In genomic region chr3:110343376-110343775, GRCh38 we compare ENCODE assay signal across 14 cellular contexts.
DNase-seq lines count a peak whose midpoint lies in the region; ATAC-seq and TF ChIP-seq lines count a peak whose summit lies in the region.
"Had no signal": no experiment of that assay in that cellular context is flagged by ENCODE, and none has a peak within 500 bp of the region (broad histone marks: within the 10 kb centered on the region; RNA-seq: fewer than 3 reads in every experiment).

No MANE protein-coding gene starts in this region.

- H3K36me3 ChIP-seq in mesenchymal stem cell (ENCODE audit: control insufficient read depth in 1 of 2, insufficient read depth in 2 of 2, low read depth in 1 of 2, low read length in 2 of 2), result no peaks in the 10 kb centered on the region
- H3K36me3 ChIP-seq: BLaER1 treated with 17β-estradiol and CSF1 and Interleukin-3, amounts not matched to agents 10 nM and 100 nM; upper lobe of right lung had no signal

- H3K27me3 ChIP-seq in mesenchymal stem cell (ENCODE audit: control insufficient read depth in 1 of 2, insufficient read depth in 1 of 2, low read length in 2 of 2), result no peaks in the 10 kb centered on the region
- H3K27me3 ChIP-seq: BLaER1 treated with 17β-estradiol and CSF1 and Interleukin-3, amounts not matched to agents 10 nM and 100 nM; upper lobe of right lung had no signal

- no peak overlapping the region for H2BK120ac ChIP-seq in mesenchymal stem cell (ENCODE audit: low read depth, low read length)

- in situ Hi-C loops in astrocyte of the spinal cord (cut with HindIII; ENCODE audit: low sequenced_read_pairs), result no loop called here

- no peaks in the 10 kb centered on the region for H3K79me1 ChIP-seq in mesenchymal stem cell (replicated peaks; ENCODE audit: low read length, poor library complexity, severe bottlenecking)

- H3K23ac ChIP-seq in mesenchymal stem cell (ENCODE audit: low read length in 2 of 2), result no peak overlapping the region

- H3K4me1 ChIP-seq in mesenchymal stem cell (ENCODE audit: control insufficient read depth, insufficient read depth, low read depth, low read length), result peaks cover 2% of the 10 kb centered on the region
- H3K4me1 ChIP-seq: BLaER1 treated with 17β-estradiol and CSF1 and Interleukin-3, amounts not matched to agents 10 nM and 100 nM; upper lobe of right lung had no signal

- H3K14ac ChIP-seq in mesenchymal stem cell (ENCODE audit: low read length in 2 of 2), result no peak overlapping the region

- no peak overlapping the region for H4K8ac ChIP-seq in mesenchymal stem cell (ENCODE audit: low read length)

- no peak for TF ChIP-seq CTCF in astrocyte of the spinal cord (IDR thresholded peaks at IDR 0.05; ENCODE audit: low read depth, low read length)

- H3K18ac ChIP-seq in mesenchymal stem cell (ENCODE audit: low read depth in 1 of 2, low read length in 2 of 2), result peak overlapping the region in 1 of 2 experiments; percentile 80

- no peak overlapping the region for H2BK15ac ChIP-seq in mesenchymal stem cell (ENCODE audit: low read depth, poor library complexity, severe bottlenecking)

- H3K4me3 ChIP-seq in astrocyte of the spinal cord (ENCODE audit: low read depth, low read length) (no peak overlapping the region), mesenchymal stem cell (ENCODE audit: insufficient read depth in 1 of 2, low read depth in 1 of 2, low read length in 2 of 2) (no peak overlapping the region)
- H3K4me3 ChIP-seq: BLaER1 treated with 17β-estradiol and CSF1 and Interleukin-3, amounts not matched to agents 10 nM and 100 nM; upper lobe of right lung had no signal

- H2BK12ac ChIP-seq in mesenchymal stem cell (ENCODE audit: low read length in 2 of 2), result no peak overlapping the region

- H3K27ac ChIP-seq in mesenchymal stem cell (ENCODE audit: low read length, poor library complexity, severe bottlenecking), result peak overlapping the region; percentile 99
- H3K27ac ChIP-seq: BLaER1 treated with 17β-estradiol and CSF1 and Interleukin-3, amounts not matched to agents 10 nM and 100 nM had no signal

- H2BK5ac ChIP-seq in mesenchymal stem cell (ENCODE audit: low read depth, low read length, poor library complexity, severe bottlenecking), result peak overlapping the region; percentile 66

- 36% methylated on average over 3 of the region's 3 CpGs for WGBS in mesenchymal stem cell

- no peak overlapping the region for H3K9ac ChIP-seq in mesenchymal stem cell (ENCODE audit: low read length)
- H3K9ac ChIP-seq: BLaER1 treated with 17β-estradiol and CSF1 and Interleukin-3, amounts not matched to agents 10 nM and 100 nM had no signal

- no peak overlapping the region for H3K4me2 ChIP-seq in mesenchymal stem cell (ENCODE audit: low read length, poor library complexity, severe bottlenecking)

- no peaks in the 10 kb centered on the region for H3K9me3 ChIP-seq in mesenchymal stem cell (ENCODE audit: control insufficient read depth, low read length)
- H3K9me3 ChIP-seq: BLaER1 treated with 17β-estradiol and CSF1 and Interleukin-3, amounts not matched to agents 10 nM and 100 nM; upper lobe of right lung had no signal

- peak overlapping the region; percentile 76 for H2AFZ ChIP-seq in mesenchymal stem cell (ENCODE audit: low read depth, low read length)

- DNase-seq in ELF-1 (ENCODE audit: low read depth, low spot score) (peak; percentile 68), astrocyte of the spinal cord (ENCODE audit: low read depth, low spot score) (peak; percentile 35), mesenchymal stem cell (peak; percentile 51), GM19238 (ENCODE audit: insufficient read length, low spot score) (no peak), NCI-H345 treated with DMSO at 0.1 percent for 48 hours (lab: John Stamatoyannopoulos, UW; ENCODE audit: unreplicated experiment) (no peak)
- DNase-seq: activated naive CD4-positive, alpha-beta T cell; hippocampal formation; NCI-H1417; right cardiac atrium; upper lobe of right lung had no signal

- peak; percentile 4 for ATAC-seq in HG03139 (IDR thresholded peaks at IDR 0.05; ENCODE audit: unreplicated experiment)
- no peak for ATAC-seq in HG02610 (IDR thresholded peaks at IDR 0.05; ENCODE audit: unreplicated experiment)
- no peak for ATAC-seq in HG02571 (IDR thresholded peaks at IDR 0.05; ENCODE audit: unreplicated experiment)
- ATAC-seq: right cardiac atrium, upper lobe of right lung had no signal

- no peak overlapping the region for H4K91ac ChIP-seq in mesenchymal stem cell (ENCODE audit: low read length)

- no peak overlapping the region for H3K4ac ChIP-seq in mesenchymal stem cell (ENCODE audit: low read depth in 1 of 2, low read length in 2 of 2)

- H2AK5ac ChIP-seq in mesenchymal stem cell (ENCODE audit: low read length, severe bottlenecking), result peak overlapping the region; percentile 21

Comparison
In these comparisons a context has a peak if more than half of its experiments do, and no peak if none do; other contexts are left out.
1. DNase-seq: peak in ELF-1 (single experiment), astrocyte of the spinal cord (single experiment) and mesenchymal stem cell (single experiment); none in GM19238 (single experiment) and NCI-H345 treated with DMSO at 0.1 percent for 48 hours (single experiment).